In the genomic region with DNA sequence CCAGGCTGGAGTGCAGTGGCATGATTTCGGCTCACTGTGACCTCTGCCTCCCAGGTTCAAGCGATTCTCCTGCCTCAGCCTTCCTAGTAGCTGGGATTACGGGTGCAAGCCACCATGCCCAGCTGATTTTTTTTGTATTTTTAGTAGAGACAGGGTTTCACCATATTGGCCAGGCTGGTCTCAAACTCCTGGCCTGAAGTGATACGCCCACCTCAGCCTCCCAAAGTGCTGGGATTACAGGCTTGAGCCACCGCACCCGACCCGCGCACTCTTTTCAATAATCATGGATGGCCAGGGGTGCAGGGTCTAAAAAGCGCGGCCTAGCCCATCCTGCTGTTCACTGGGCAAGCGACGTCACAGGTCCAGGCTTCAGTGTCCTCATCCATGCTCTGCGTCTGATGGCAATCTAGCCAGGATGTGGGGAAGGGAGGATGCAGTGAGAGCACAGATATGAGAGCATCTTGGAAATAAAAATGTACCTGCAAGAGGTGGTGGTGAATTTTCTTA, we compare ENCODE assay signal across 16 cellular contexts. TPM values are rescaled to one million over a fixed set of nuclear protein-coding genes. Genes with fewer than 3 reads are reported as not detected.
A peak's percentile ranks its signal among the peaks of the same experiment; 100 is the strongest.
DNase-seq lines count a peak whose midpoint lies in the region; ATAC-seq and TF ChIP-seq lines count a peak whose summit lies in the region.
"Not testable (repeated sequence)": the region's sequence is repeated elsewhere in the genome, so short reads cannot be mapped to it uniquely, and the experiment has no call there.
"Had no signal": no experiment of that assay in that cellular context is flagged by ENCODE, and none has a peak within 500 bp of the region (broad histone marks: within the 10 kb centered on the region; RNA-seq: fewer than 3 reads in every experiment).

No MANE protein-coding gene starts in this region.

- peak overlapping the region; percentile 4 to 79 (median 58) for H3K4me3 Mint-ChIP-seq in CD4-positive, alpha-beta memory T cell
- H3K4me3 Mint-ChIP-seq in activated CD8-positive, alpha-beta memory T cell treated with anti-CD3 and anti-CD28 coated beads, Interleukin-2, amount 10 ng/mL, durations not matched to agents 7 days and 5 days = peak overlapping the region; percentile 17
- peak overlapping the region; percentile 34 for H3K4me3 Mint-ChIP-seq in activated naive CD8-positive, alpha-beta T cell treated with anti-CD3 and anti-CD28 coated beads, Interleukin-2, amount 50 U/mL, for 24 hours
- H3K4me3 Mint-ChIP-seq in mesothelial cell of epicardium = peak overlapping the region; percentile 36

- not testable (repeated sequence) for TF ChIP-seq CTCF in Peyer's patch (IDR thresholded peaks at IDR 0.05); heart right ventricle (IDR thresholded peaks at IDR 0.05); mesothelial cell of epicardium (IDR thresholded peaks at IDR 0.05; ENCODE audit: unreplicated experiment); sigmoid colon (IDR thresholded peaks at IDR 0.05); upper lobe of right lung (IDR thresholded peaks at IDR 0.05)

- POLR2A ChIA-PET in CD4-positive, alpha-beta memory T cell (lab: Charles Lee; ENCODE audit: partially characterized antibody) = interaction anchor here (1.3 to 3.3 kb wide), 6 partner anchors 18 to 102 kb away, joined by 4 to 103 read pairs (median 15); a partner anchor contains a TSS

- H3K36me3 Mint-ChIP-seq in CD4-positive, alpha-beta memory T cell; activated CD8-positive, alpha-beta memory T cell treated with anti-CD3 and anti-CD28 coated beads, Interleukin-2, amount 10 ng/mL, durations not matched to agents 7 days and 5 days; activated naive CD8-positive, alpha-beta T cell treated with anti-CD3 and anti-CD28 coated beads, Interleukin-2, amount 50 U/mL, for 24 hours (ENCODE audit: low read depth); mesothelial cell of epicardium: not testable (repeated sequence)

- 78 to 80% methylated on average over 13 of the region's 13 CpGs for WGBS in heart right ventricle, 2 donors
- WGBS in sigmoid colon, 2 donors = 81 to 82% methylated on average over 13 of the region's 13 CpGs

- CTCF ChIA-PET in CD4-positive, alpha-beta memory T cell (lab: Charles Lee; ENCODE audit: partially characterized antibody) = interaction anchor here (0.7 to 10.0 kb wide), 8 partner anchors 12 to 272 kb away, joined by 3 to 189 read pairs (median 8); a partner anchor contains a TSS
- CTCF ChIA-PET in activated CD8-positive, alpha-beta memory T cell treated with anti-CD3 and anti-CD28 coated beads, Interleukin-2, amount 10 ng/mL, durations not matched to agents 7 days and 5 days (lab: Charles Lee) = interaction anchor here (0.5 to 7.5 kb wide), 10 partner anchors 10 to 396 kb away, joined by 3 to 187 read pairs (median 4); a partner anchor contains a TSS

- not testable (repeated sequence) for H3K36me3 ChIP-seq in CD4-positive, alpha-beta memory T cell (ENCODE audit: insufficient read depth, low read length); Peyer's patch; heart right ventricle; sigmoid colon; upper lobe of right lung

- H3K9me3 Mint-ChIP-seq in CD4-positive, alpha-beta memory T cell; activated CD8-positive, alpha-beta memory T cell treated with anti-CD3 and anti-CD28 coated beads, Interleukin-2, amount 10 ng/mL, durations not matched to agents 7 days and 5 days (ENCODE audit: low read depth); activated naive CD8-positive, alpha-beta T cell treated with anti-CD3 and anti-CD28 coated beads, Interleukin-2, amount 50 U/mL, for 24 hours; mesothelial cell of epicardium: not testable (repeated sequence)

- not testable (repeated sequence) for H3K27me3 Mint-ChIP-seq in CD4-positive, alpha-beta memory T cell; activated CD8-positive, alpha-beta memory T cell treated with anti-CD3 and anti-CD28 coated beads, Interleukin-2, amount 10 ng/mL, durations not matched to agents 7 days and 5 days; activated naive CD8-positive, alpha-beta T cell treated with anti-CD3 and anti-CD28 coated beads, Interleukin-2, amount 50 U/mL, for 24 hours; mesothelial cell of epicardium (ENCODE audit: low read depth)

- TF ChIP-seq POLR2A in Peyer's patch (IDR thresholded peaks at IDR 0.05); sigmoid colon (IDR thresholded peaks at IDR 0.05): not testable (repeated sequence)

- not testable (repeated sequence) for H3K27ac ChIP-seq in CD4-positive, alpha-beta memory T cell (ENCODE audit: low read depth, low read length)
- H3K27ac ChIP-seq in Peyer's patch (peak overlapping the region in 3 of 4 donors; percentile 45 to 82 (median 76)), heart right ventricle (peak overlapping the region in 9 of 10 donors; percentile 79 to 88 (median 83)), sigmoid colon (peak overlapping the region; percentile 78 to 82 (median 82)), upper lobe of right lung (peak overlapping the region; percentile 87)

- H3K27ac Mint-ChIP-seq in CD4-positive, alpha-beta memory T cell = peak overlapping the region in 1 of 7 donors; percentile 85
- not testable (repeated sequence) for H3K27ac Mint-ChIP-seq in activated CD8-positive, alpha-beta memory T cell treated with anti-CD3 and anti-CD28 coated beads, Interleukin-2, amount 10 ng/mL, durations not matched to agents 7 days and 5 days; activated naive CD8-positive, alpha-beta T cell treated with anti-CD3 and anti-CD28 coated beads, Interleukin-2, amount 50 U/mL, for 24 hours; mesothelial cell of epicardium

- H3K27me3 ChIP-seq in CD4-positive, alpha-beta memory T cell (ENCODE audit: insufficient read depth, low read length); Peyer's patch; heart right ventricle; sigmoid colon; upper lobe of right lung: not testable (repeated sequence)

- H3K9me3 ChIP-seq in CD4-positive, alpha-beta memory T cell (ENCODE audit: control insufficient read depth in 1 of 2, low read length in 2 of 2); Peyer's patch; heart right ventricle; sigmoid colon; upper lobe of right lung: not testable (repeated sequence)

- H3K4me3 ChIP-seq in CD4-positive, alpha-beta memory T cell (ENCODE audit: low read length in 2 of 2); Peyer's patch; sigmoid colon; upper lobe of right lung: not testable (repeated sequence)
- H3K4me3 ChIP-seq in heart right ventricle = peak overlapping the region in 2 of 10 donors; percentile 49

- H3K4me1 Mint-ChIP-seq in CD4-positive, alpha-beta memory T cell = peaks cover 2 to 16% (median 8%) of the 10 kb centered on the region in 4 donors
- H3K4me1 Mint-ChIP-seq in activated CD8-positive, alpha-beta memory T cell treated with anti-CD3 and anti-CD28 coated beads, Interleukin-2, amount 10 ng/mL, durations not matched to agents 7 days and 5 days = peaks cover 12% of the 10 kb centered on the region
- H3K4me1 Mint-ChIP-seq in activated naive CD8-positive, alpha-beta T cell treated with anti-CD3 and anti-CD28 coated beads, Interleukin-2, amount 50 U/mL, for 24 hours = peaks cover 13% of the 10 kb centered on the region
- H3K4me1 Mint-ChIP-seq in mesothelial cell of epicardium = peaks cover 27% of the 10 kb centered on the region

- peaks cover 15% of the 10 kb centered on the region for H3K4me1 ChIP-seq in CD4-positive, alpha-beta memory T cell (ENCODE audit: insufficient read depth, low read length)
- peaks cover 0 to 21% (median 6%) of the 10 kb centered on the region in 4 donors for H3K4me1 ChIP-seq in Peyer's patch
- H3K4me1 ChIP-seq in heart right ventricle = peaks cover 11 to 51% (median 33%) of the 10 kb centered on the region in 9 donors
- H3K4me1 ChIP-seq in sigmoid colon = peaks cover 0 to 19% (median 13%) of the 10 kb centered on the region in 4 donors
- peaks cover 19% of the 10 kb centered on the region for H3K4me1 ChIP-seq in upper lobe of right lung

- TF ChIP-seq EP300 in sigmoid colon (IDR thresholded peaks at IDR 0.05) = not testable (repeated sequence)

- not testable (repeated sequence) for ATAC-seq in activated CD8-positive, alpha-beta memory T cell treated with anti-CD3 and anti-CD28 coated beads, Interleukin-2, amount 10 ng/mL, durations not matched to agents 7 days and 5 days; activated naive CD8-positive, alpha-beta T cell treated with anti-CD3 and anti-CD28 coated beads, Interleukin-2, amount 50 U/mL, for 24 hours; heart right ventricle; upper lobe of right lung

- intact Hi-C loops in CD4-positive, alpha-beta memory T cell (cut with micrococcal nuclease); upper lobe of right lung (cut with DNase I): not testable (repeated sequence)
- intact Hi-C loops in heart right ventricle (cut with DNase I) (loop anchor here in 8 of 10 donors (1.0 to 5.0 kb wide), 5 partner anchors 38 to 44 kb away; a partner anchor contains a TSS), sigmoid colon (cut with DNase I) (loop anchor here (1.0 kb wide), 1 partner anchor 46 kb away; a partner anchor contains a TSS)

- DNase-seq in CD4-positive, alpha-beta memory T cell; activated CD8-positive, alpha-beta memory T cell treated with anti-CD3 and anti-CD28 coated beads, Interleukin-2, amount 10 ng/mL, durations not matched to agents 7 days and 5 days; activated naive CD8-positive, alpha-beta T cell treated with anti-CD3 and anti-CD28 coated beads, Interleukin-2, amount 50 U/mL, for 24 hours; heart right ventricle; mesothelial cell of epicardium (ENCODE audit: low spot score in 2 of 2, unreplicated experiment in 2 of 2); sigmoid colon; upper lobe of right lung: not testable (repeated sequence)
- DNase-seq in Peyer's patch = peak in 1 of 3 donors; percentile 46

RNA-seq across cellular contexts. Expression of a gene that starts 2.8 kb away (rescaled TPM):
- total RNA-seq in CD4-positive, alpha-beta memory T cell = under 1 TPM in 1 of 2 experiments, not detected in 1; 0.75 TPM
- under 1 TPM in 1 of 2 donors, not detected in 1; 0.50 TPM for polyA plus RNA-seq in CD4-positive, alpha-beta memory T cell
- total RNA-seq in Peyer's patch = 1,000 to 10,000 TPM in 3 of 4 donors, 10 to 100 TPM in 1; 42.9 to 6,445 (median 3,046) TPM
- under 1 TPM in 1 of 2 experiments, not detected in 1; 0.23 TPM for total RNA-seq in activated CD8-positive, alpha-beta memory T cell treated with anti-CD3 and anti-CD28 coated beads, Interleukin-2, amount 10 ng/mL, durations not matched to agents 7 days and 5 days
- total RNA-seq in heart right ventricle = 100 to 1,000 TPM in 2 of 10 donors, 10 to 100 TPM in 7, 1 to 10 TPM in 1; 3.8 to 178 (median 69.1) TPM
- 100 to 1,000 TPM in 1 of 2 donors, 10 to 100 TPM in 1; 71.5 to 398 TPM for polyA plus RNA-seq in heart right ventricle
- 0.65 to 1.1 TPM (median 0.75 TPM) in 3 replicates for total RNA-seq in mesothelial cell of epicardium
- total RNA-seq in sigmoid colon = under 1 TPM in 2 of 4 donors, not detected in 2; 0.54 to 0.55 TPM
- polyA plus RNA-seq in sigmoid colon = 1 to 10 TPM in 2 of 3 donors, under 1 TPM in 1; 0.32 to 3.0 (median 2.8) TPM
- total RNA-seq in upper lobe of right lung = 5.4 TPM
- total RNA-seq: endothelial cell of umbilical vein, NCI-H460 had no signal
- polyA plus RNA-seq: AG04450, endothelial cell of umbilical vein had no signal

RNA-seq across cellular contexts. Expression of a gene that starts 4.9 kb away (rescaled TPM):
- not detected for total RNA-seq in CD4-positive, alpha-beta memory T cell
- not detected for polyA plus RNA-seq in CD4-positive, alpha-beta memory T cell
- total RNA-seq in Peyer's patch (over 10,000 TPM in 1 of 4 donors, 1,000 to 10,000 TPM in 2, 100 to 1,000 TPM in 1; 276 to 11,857 (median 5,024) TPM), heart right ventricle (under 1 TPM in 1 of 10 donors, not detected in 9; 0.64 TPM), mesothelial cell of epicardium (not detected in 3 replicates), sigmoid colon (not detected), upper lobe of right lung (not detected)
- not detected for total RNA-seq in activated CD8-positive, alpha-beta memory T cell treated with anti-CD3 and anti-CD28 coated beads, Interleukin-2, amount 10 ng/mL, durations not matched to agents 7 days and 5 days
- polyA plus RNA-seq in heart right ventricle (under 1 TPM in 1 of 2 donors, not detected in 1; 0.12 TPM), sigmoid colon (1 to 10 TPM in 1 of 3 donors, under 1 TPM in 1, not detected in 1; 0.19 to 4.4 TPM)
- total RNA-seq: activated CD4-positive, alpha-beta memory T cell treated with anti-CD3 and anti-CD28 coated beads for 36 hours; astrocyte; dorsolateral prefrontal cortex; endothelial cell of umbilical vein; NCI-H460; prostate gland; vagina had no signal
- polyA plus RNA-seq: AG04450, endothelial cell of umbilical vein had no signal

RNA-seq across cellular contexts. Expression of a gene that starts 11.5 kb away (rescaled TPM):
- not detected for total RNA-seq in CD4-positive, alpha-beta memory T cell
- polyA plus RNA-seq in CD4-positive, alpha-beta memory T cell = not detected
- total RNA-seq in Peyer's patch (over 10,000 TPM in 1 of 4 donors, 1,000 to 10,000 TPM in 2, 100 to 1,000 TPM in 1; 107 to 10,211 (median 6,146) TPM), heart right ventricle (under 1 TPM in 2 of 10 donors, not detected in 8; 0.26 to 0.28 TPM), mesothelial cell of epicardium (not detected in 3 replicates), sigmoid colon (not detected), upper lobe of right lung (not detected)
- total RNA-seq in activated CD8-positive, alpha-beta memory T cell treated with anti-CD3 and anti-CD28 coated beads, Interleukin-2, amount 10 ng/mL, durations not matched to agents 7 days and 5 days = not detected
- polyA plus RNA-seq in heart right ventricle (under 1 TPM in 1 of 2 donors, not detected in 1; 0.75 TPM), sigmoid colon (1 to 10 TPM in 2 of 3 donors, under 1 TPM in 1; 0.04 to 5.3 (median 3.0) TPM)
- total RNA-seq: activated CD4-positive, alpha-beta memory T cell treated with anti-CD3 and anti-CD28 coated beads for 36 hours; astrocyte; dorsolateral prefrontal cortex; endothelial cell of umbilical vein; NCI-H460; prostate gland; vagina had no signal
- polyA plus RNA-seq: AG04450, endothelial cell of umbilical vein had no signal

RNA-seq across cellular contexts. Expression of a gene that starts 42.9 kb away (rescaled TPM):
- not detected for total RNA-seq in CD4-positive, alpha-beta memory T cell
- polyA plus RNA-seq in CD4-positive, alpha-beta memory T cell = not detected
- 1 to 10 TPM in 2 of 4 donors, not detected in 2; 2.8 to 3.2 TPM for total RNA-seq in Peyer's patch
- not detected for total RNA-seq in activated CD8-positive, alpha-beta memory T cell treated with anti-CD3 and anti-CD28 coated beads, Interleukin-2, amount 10 ng/mL, durations not matched to agents 7 days and 5 days
- total RNA-seq in heart right ventricle = not detected
- polyA plus RNA-seq in heart right ventricle = not detected
- not detected in 3 replicates for total RNA-seq in mesothelial cell of epicardium
- not detected for total RNA-seq in sigmoid colon
- not detected for polyA plus RNA-seq in sigmoid colon
- not detected for total RNA-seq in upper lobe of right lung
- total RNA-seq: activated CD4-positive, alpha-beta memory T cell treated with anti-CD3 and anti-CD28 coated beads for 36 hours; astrocyte; endothelial cell of umbilical vein; NCI-H460; vagina had no signal
- polyA plus RNA-seq: AG04450, endothelial cell of umbilical vein had no signal

RNA-seq across cellular contexts. Expression of a gene that starts 46.8 kb away (rescaled TPM):
- 10 to 100 TPM; 59.5 to 73.4 TPM for total RNA-seq in CD4-positive, alpha-beta memory T cell
- polyA plus RNA-seq in CD4-positive, alpha-beta memory T cell = 10 to 100 TPM; 45.8 to 48.1 TPM
- 10 to 100 TPM; 17.0 to 52.6 (median 32.5) TPM for total RNA-seq in Peyer's patch
- 10 to 100 TPM; 66.6 to 72.1 TPM for total RNA-seq in activated CD8-positive, alpha-beta memory T cell treated with anti-CD3 and anti-CD28 coated beads, Interleukin-2, amount 10 ng/mL, durations not matched to agents 7 days and 5 days
- 10 to 100 TPM; 17.3 to 32.9 (median 22.6) TPM for total RNA-seq in heart right ventricle
- polyA plus RNA-seq in heart right ventricle = 10 to 100 TPM in 1 of 2 donors, 1 to 10 TPM in 1; 5.5 to 44.7 TPM
- 39.1 to 41.5 TPM (median 40.9 TPM) in 3 replicates for total RNA-seq in mesothelial cell of epicardium
- 10 to 100 TPM; 14.7 to 28.6 (median 21.0) TPM for total RNA-seq in sigmoid colon
- 10 to 100 TPM; 16.8 to 22.5 (median 17.3) TPM for polyA plus RNA-seq in sigmoid colon
- total RNA-seq in upper lobe of right lung = 43.1 TPM

Comparison
In these comparisons a context has a peak if more than half of its experiments do, and no peak if none do; other contexts are left out.
1. RNA of a gene that starts 4.9 kb away (total RNA-seq): 276 to 11,857 TPM in Peyer's patch; not detected in upper lobe of right lung (single experiment), not detected in CD4-positive, alpha-beta memory T cell, not detected in activated CD8-positive, alpha-beta memory T cell treated with anti-CD3 and anti-CD28 coated beads, Interleukin-2, amount 10 ng/mL, durations not matched to agents 7 days and 5 days, 0.64 TPM in heart right ventricle, not detected in mesothelial cell of epicardium and not detected in sigmoid colon; every median in the first group is over 100 times any median in the second.
2. RNA of a gene that starts 11.5 kb away (total RNA-seq): 107 to 10,211 TPM in Peyer's patch; not detected in CD4-positive, alpha-beta memory T cell, not detected in activated CD8-positive, alpha-beta memory T cell treated with anti-CD3 and anti-CD28 coated beads, Interleukin-2, amount 10 ng/mL, durations not matched to agents 7 days and 5 days, 0.26 to 0.28 TPM in heart right ventricle, not detected in mesothelial cell of epicardium, not detected in sigmoid colon and not detected in upper lobe of right lung (single experiment); every median in the first group is over 10 times any median in the second.
3. Peak in every context shown above with its lines, with median percentiles within 50 percentile points of each other: H3K4me3 Mint-ChIP-seq.